In the genomic region with DNA sequence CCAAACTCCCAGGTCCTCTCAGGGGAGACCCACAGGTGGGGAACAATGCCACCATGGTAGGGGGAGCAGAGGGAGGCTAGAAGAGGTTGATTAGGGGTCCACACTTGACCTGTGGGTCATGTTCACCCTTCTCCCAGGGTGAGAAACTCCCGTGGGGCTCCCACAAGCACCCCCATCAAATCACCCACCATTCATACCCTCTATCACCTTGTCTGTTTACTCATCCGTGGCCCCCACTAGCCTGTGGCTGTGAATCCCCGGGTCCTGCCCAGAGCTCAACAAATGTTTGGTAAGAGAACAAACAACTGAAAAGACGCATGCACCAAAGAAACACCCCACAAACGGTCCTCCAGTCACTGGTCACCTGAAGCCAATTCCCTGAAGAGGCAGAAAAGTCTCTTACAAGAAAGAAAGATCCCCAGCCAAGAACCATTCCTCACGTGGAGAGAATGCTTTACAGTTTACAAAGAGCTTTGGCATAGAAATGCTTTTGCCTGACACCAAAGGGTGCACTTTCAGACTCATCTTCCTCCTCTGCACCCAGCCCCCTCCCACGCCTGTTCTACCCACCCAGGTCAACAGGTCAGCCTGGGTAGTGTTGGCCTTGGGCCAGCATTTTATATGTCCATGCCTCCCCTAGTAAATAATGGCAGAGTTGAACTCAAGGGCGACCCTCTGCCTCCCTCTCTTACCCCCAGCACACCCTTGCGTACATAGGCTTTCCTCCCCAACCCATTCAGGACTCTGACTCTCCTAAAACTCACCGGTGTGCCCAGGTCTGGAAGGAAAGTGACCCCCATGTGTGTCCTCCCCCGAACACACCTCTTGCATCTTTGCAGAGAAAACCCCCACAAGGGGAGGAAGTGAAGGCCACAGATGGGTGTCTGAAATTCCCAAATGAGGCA, we compare ENCODE assay signal across 8 cellular contexts. TPM values are rescaled to one million over a fixed set of nuclear protein-coding genes. Genes with fewer than 3 reads are reported as not detected.
A peak's percentile ranks its signal among the peaks of the same experiment; 100 is the strongest.
DNase-seq lines count a peak whose midpoint lies in the region; ATAC-seq and TF ChIP-seq lines count a peak whose summit lies in the region.

No MANE protein-coding gene starts in this region.

- peaks cover 16 to 69% (median 61%) of the 10 kb centered on the region in 9 donors for H3K4me1 ChIP-seq in heart right ventricle
- peaks cover 26% of the 10 kb centered on the region for H3K4me1 ChIP-seq in mesodermal cell (ENCODE audit: control insufficient read depth, insufficient read depth, low read length, poor library complexity, severe bottlenecking)

- 21 to 24% methylated on average over 11 of the region's 11 CpGs for WGBS in heart right ventricle, 2 donors
- 85 to 87% methylated on average over 5 to 8 of the region's 11 CpGs for WGBS in mesodermal cell (ENCODE audit: insufficient coverage in 2 of 2), 2 experiments

- DNase-seq in heart right ventricle: no peak
- no peak for DNase-seq in left ventricle myocardium superior
- DNase-seq in ureter (ENCODE audit: low spot score): peak; percentile 49
- DNase-seq in SW 1271 (lab: John Stamatoyannopoulos, UW): no peak
- DNase-seq in NCI-H526 (lab: John Stamatoyannopoulos, UW): no peak
- no peak for DNase-seq in cerebellar nuclear complex (lab: John Stamatoyannopoulos, UW)

- ATAC-seq in heart right ventricle (no peak), left ventricle myocardium superior (no peak)

- intact Hi-C loops in heart right ventricle (cut with DNase I): loop anchor here in 7 of 10 donors (2.0 to 10.0 kb wide), 6 partner anchors 36 to 49 kb away; no protein-coding TSS in a partner anchor
- intact Hi-C loops in left ventricle myocardium superior (cut with micrococcal nuclease): loop anchor here (10.0 kb wide), 1 partner anchor 49 kb away; no protein-coding TSS in a partner anchor

- H3K27me3 ChIP-seq in heart right ventricle: no peaks in the 10 kb centered on the region

- H3K27ac ChIP-seq in heart right ventricle (peak overlapping the region; percentile 92 to 99 (median 97)), mesodermal cell (ENCODE audit: low read depth, low read length, severe bottlenecking) (no peak overlapping the region)

- H3K9me3 ChIP-seq in heart right ventricle (no peaks in the 10 kb centered on the region), mesodermal cell (ENCODE audit: control insufficient read depth, low read length) (no peaks in the 10 kb centered on the region)

- peaks cover 71% of the 10 kb centered on the region for H3K4me1 Mint-ChIP-seq in brain

- peaks cover 0 to 23% (median 0%) of the 10 kb centered on the region in 9 donors for H3K36me3 ChIP-seq in heart right ventricle
- H3K36me3 ChIP-seq in mesodermal cell (ENCODE audit: control insufficient read depth, insufficient read depth, low read length): peaks cover 25% of the 10 kb centered on the region

- no peaks in the 10 kb centered on the region for H3K36me3 Mint-ChIP-seq in brain

- H3K27me3 Mint-ChIP-seq in brain: peaks cover 19% of the 10 kb centered on the region

- TF ChIP-seq CTCF in heart right ventricle (IDR thresholded peaks at IDR 0.05): no peak
- TF ChIP-seq CTCF in brain (conservative IDR thresholded peaks at IDR 0.05): no peak

- H3K4me3 ChIP-seq in heart right ventricle: peak overlapping the region; percentile 85 to 99 (median 96)
- H3K4me3 ChIP-seq in mesodermal cell (ENCODE audit: extremely low read depth, insufficient read depth, low read length, poor library complexity, severe bottlenecking): peak overlapping the region; percentile 66

- peaks cover 0 to 3% (median 0%) of the 10 kb centered on the region in 5 experiments for H3K9me3 Mint-ChIP-seq in brain

- H3K27ac Mint-ChIP-seq in brain: peak overlapping the region in 4 of 5 experiments; percentile 92 to 95 (median 94)

- peak overlapping the region; percentile 79 to 95 (median 89) for H3K4me3 Mint-ChIP-seq in brain

RNA-seq across cellular contexts. Expression of a gene that starts 1.8 kb away (rescaled TPM):
- total RNA-seq in heart right ventricle (10 to 100 TPM; 32.0 to 59.0 (median 49.0) TPM), left ventricle myocardium superior (49.0 TPM), ureter (33.9 TPM)
- polyA plus RNA-seq in heart right ventricle (10 to 100 TPM; 19.3 to 22.4 TPM), brain (ENCODE audit: insufficient read depth, low read depth, low replicate concordance) (38.1 TPM)
- 43.7 TPM for polyA plus RNA-seq in mesodermal cell (2013, experiment 1 of 2)
- polyA plus RNA-seq in mesodermal cell (2013, experiment 2 of 2): 41.4 TPM
